ENCODE assay signal across 30 cellular contexts in genomic region chr5:75525344-75525743, GRCh38. TPM values are rescaled to one million over a fixed set of nuclear protein-coding genes. Genes with fewer than 3 reads are reported as not detected.
A peak's percentile ranks its signal among the peaks of the same experiment; 100 is the strongest.
DNase-seq lines count a peak whose midpoint lies in the region; ATAC-seq and TF ChIP-seq lines count a peak whose summit lies in the region.
"Had no signal": no experiment of that assay in that cellular context is flagged by ENCODE, and none has a peak within 500 bp of the region (broad histone marks: within the 10 kb centered on the region; RNA-seq: fewer than 3 reads in every experiment).

No MANE protein-coding gene starts in this region.

- peaks cover 18% of the 10 kb centered on the region for H3K9me3 Mint-ChIP-seq in T-helper 2 cell treated with Interferon-gamma antibody and Interleukin-4, amounts not matched to agents 5 μg/mL and 100 μg/mL, for 36 hours
- H3K9me3 Mint-ChIP-seq in CD4-positive, alpha-beta T cell = peaks cover 7% of the 10 kb centered on the region
- H3K9me3 Mint-ChIP-seq in naive thymus-derived CD4-positive, alpha-beta T cell = peaks cover 0 to 20% (median 11%) of the 10 kb centered on the region in 11 donors

- H3K27me3 ChIP-seq in CD4-positive, alpha-beta T cell (ENCODE audit: control insufficient read depth, insufficient read depth, low read length) = no peaks in the 10 kb centered on the region
- no peaks in the 10 kb centered on the region for H3K27me3 ChIP-seq in naive thymus-derived CD4-positive, alpha-beta T cell (ENCODE audit: control insufficient read depth in 2 of 2, insufficient read depth in 2 of 2, low read length in 2 of 2)
- H3K27me3 ChIP-seq in tibial artery = no peaks in the 10 kb centered on the region
- no peaks in the 10 kb centered on the region for H3K27me3 ChIP-seq in lower lobe of right lung (ENCODE audit: low read depth)
- H3K27me3 ChIP-seq: cardiac muscle cell, esophagus muscularis mucosa, foreskin keratinocyte, heart right ventricle, neural progenitor cell, suprapubic skin had no signal

- ATAC-seq in CD4-positive, alpha-beta T cell (ENCODE audit: poor library complexity) = no peak
- ATAC-seq in T-helper 17 cell (no peak), HG02798 (IDR thresholded peaks at IDR 0.05; ENCODE audit: poor library complexity, unreplicated experiment) (no peak), lower lobe of right lung (no peak)
- no peak for ATAC-seq in naive thymus-derived CD4-positive, alpha-beta T cell
- ATAC-seq: foreskin keratinocyte, GM23338, heart right ventricle, right cardiac atrium had no signal

- CTCF ChIA-PET in CD4-positive, alpha-beta T cell (lab: Charles Lee) = no interaction called here
- CTCF ChIA-PET in naive thymus-derived CD4-positive, alpha-beta T cell (lab: Charles Lee) = no interaction called here

- DNase-seq in T-helper 2 cell treated with Interferon-gamma antibody and Interleukin-4, amounts not matched to agents 5 μg/mL and 100 μg/mL, for 36 hours (ENCODE audit: low spot score) = no peak
- no peak for DNase-seq in T-helper 2 cell
- no peak for DNase-seq in CD4-positive, alpha-beta T cell
- DNase-seq in T-helper 17 cell = no peak
- no peak for DNase-seq in naive thymus-derived CD4-positive, alpha-beta T cell
- DNase-seq in tibial artery = no peak
- no peak for DNase-seq in lower lobe of right lung
- DNase-seq: activated CD4-positive, alpha-beta memory T cell treated with anti-CD3 and anti-CD28 coated beads for 36 hours; anterior cingulate cortex; cortex of kidney; DMS153; endodermal cell; foreskin keratinocyte; heart right ventricle; Kasumi-1; kidney glomerular epithelial cell; NCI-H1694; NCI-H510A; OCI-M1; right cardiac atrium; stimulated activated CD4-positive, alpha-beta T cell treated with anti-CD3 and anti-CD28 coated beads, Interleukin-2, amount 100 ng/mL, for 48 hours had no signal

- H3K9me3 ChIP-seq in CD4-positive, alpha-beta T cell (ENCODE audit: control insufficient read depth, low read length) = peaks cover 14% of the 10 kb centered on the region
- H3K9me3 ChIP-seq in T-helper 17 cell (ENCODE audit: control insufficient read depth, low read length, poor library complexity, severe bottlenecking) = no peaks in the 10 kb centered on the region
- H3K9me3 ChIP-seq in naive thymus-derived CD4-positive, alpha-beta T cell (ENCODE audit: control insufficient read depth in 2 of 3, low read length in 3 of 3) = peaks cover 0 to 17% (median 7%) of the 10 kb centered on the region in 3 experiments
- H3K9me3 ChIP-seq in tibial artery = peaks cover 0 to 7% (median 7%) of the 10 kb centered on the region in 3 donors
- H3K9me3 ChIP-seq in lower lobe of right lung = peaks cover 21% of the 10 kb centered on the region
- H3K9me3 ChIP-seq: suprapubic skin had no signal

- no peak overlapping the region for H3K27ac Mint-ChIP-seq in T-helper 2 cell treated with Interferon-gamma antibody and Interleukin-4, amounts not matched to agents 5 μg/mL and 100 μg/mL, for 36 hours
- peak overlapping the region; percentile 7 for H3K27ac Mint-ChIP-seq in CD4-positive, alpha-beta T cell
- peak overlapping the region; percentile 74 for H3K27ac Mint-ChIP-seq in T-helper 17 cell
- peak overlapping the region in 8 of 9 donors; percentile 0 to 80 (median 48) for H3K27ac Mint-ChIP-seq in naive thymus-derived CD4-positive, alpha-beta T cell
- H3K27ac Mint-ChIP-seq: activated CD4-positive, alpha-beta memory T cell treated with anti-CD3 and anti-CD28 coated beads for 36 hours; endodermal cell; GM23338; neural progenitor cell had no signal

- POLR2A ChIA-PET in CD4-positive, alpha-beta T cell (lab: Charles Lee) = interaction anchor here (1.2 kb wide), 1 partner anchor 14 kb away, joined by 3 read pairs; the partner anchor contains the start of genes CERT1 and POLK
- POLR2A ChIA-PET in naive thymus-derived CD4-positive, alpha-beta T cell (lab: Charles Lee) = no interaction called here

- peaks cover 31% of the 10 kb centered on the region for H3K36me3 Mint-ChIP-seq in T-helper 2 cell treated with Interferon-gamma antibody and Interleukin-4, amounts not matched to agents 5 μg/mL and 100 μg/mL, for 36 hours (ENCODE audit: low read depth)
- peaks cover 24% of the 10 kb centered on the region for H3K36me3 Mint-ChIP-seq in CD4-positive, alpha-beta T cell (ENCODE audit: low read depth)
- peaks cover 3% of the 10 kb centered on the region for H3K36me3 Mint-ChIP-seq in T-helper 17 cell (ENCODE audit: low read depth)
- peaks cover 7 to 27% (median 14%) of the 10 kb centered on the region in 5 donors for H3K36me3 Mint-ChIP-seq in naive thymus-derived CD4-positive, alpha-beta T cell

- H3K4me3 ChIP-seq in naive thymus-derived CD4-positive, alpha-beta T cell (ENCODE audit: low read length) = no peak overlapping the region
- no peak overlapping the region for H3K4me3 ChIP-seq in tibial artery
- no peak overlapping the region for H3K4me3 ChIP-seq in lower lobe of right lung
- H3K4me3 ChIP-seq: cardiac muscle cell, esophagus muscularis mucosa, GM23338, heart right ventricle, neural progenitor cell, SK-N-MC, suprapubic skin had no signal

- peak overlapping the region; percentile 0 for H3K4me3 Mint-ChIP-seq in T-helper 2 cell treated with Interferon-gamma antibody and Interleukin-4, amounts not matched to agents 5 μg/mL and 100 μg/mL, for 36 hours
- H3K4me3 Mint-ChIP-seq in CD4-positive, alpha-beta T cell = no peak overlapping the region
- no peak overlapping the region for H3K4me3 Mint-ChIP-seq in T-helper 17 cell
- peak overlapping the region in 6 of 10 donors; percentile 1 to 67 (median 12) for H3K4me3 Mint-ChIP-seq in naive thymus-derived CD4-positive, alpha-beta T cell
- H3K4me3 Mint-ChIP-seq: activated CD4-positive, alpha-beta memory T cell treated with anti-CD3 and anti-CD28 coated beads for 36 hours; endodermal cell; GM23338; neural progenitor cell had no signal

- H3K36me3 ChIP-seq in naive thymus-derived CD4-positive, alpha-beta T cell (ENCODE audit: control insufficient read depth in 2 of 3, insufficient read depth in 3 of 3, low read length in 3 of 3) = no peaks in the 10 kb centered on the region
- peaks cover 0 to 6% (median 0%) of the 10 kb centered on the region in 3 donors for H3K36me3 ChIP-seq in tibial artery
- no peaks in the 10 kb centered on the region for H3K36me3 ChIP-seq in lower lobe of right lung
- H3K36me3 ChIP-seq: cardiac muscle cell, neural progenitor cell had no signal

- no peaks in the 10 kb centered on the region for H3K27me3 Mint-ChIP-seq in T-helper 2 cell treated with Interferon-gamma antibody and Interleukin-4, amounts not matched to agents 5 μg/mL and 100 μg/mL, for 36 hours (ENCODE audit: low read depth)
- no peaks in the 10 kb centered on the region for H3K27me3 Mint-ChIP-seq in CD4-positive, alpha-beta T cell
- H3K27me3 Mint-ChIP-seq in T-helper 17 cell = no peaks in the 10 kb centered on the region
- no peaks in the 10 kb centered on the region for H3K27me3 Mint-ChIP-seq in naive thymus-derived CD4-positive, alpha-beta T cell
- H3K27me3 Mint-ChIP-seq: activated CD4-positive, alpha-beta memory T cell treated with anti-CD3 and anti-CD28 coated beads for 36 hours had no signal

- H3K4me1 Mint-ChIP-seq in T-helper 2 cell treated with Interferon-gamma antibody and Interleukin-4, amounts not matched to agents 5 μg/mL and 100 μg/mL, for 36 hours (ENCODE audit: low read depth) = peaks cover 27% of the 10 kb centered on the region
- H3K4me1 Mint-ChIP-seq in CD4-positive, alpha-beta T cell (ENCODE audit: low read depth) = peaks cover 46% of the 10 kb centered on the region
- H3K4me1 Mint-ChIP-seq in T-helper 17 cell = peaks cover 22% of the 10 kb centered on the region
- H3K4me1 Mint-ChIP-seq in naive thymus-derived CD4-positive, alpha-beta T cell = peaks cover 17 to 48% (median 38%) of the 10 kb centered on the region in 7 donors

- TF ChIP-seq CTCF in CD4-positive, alpha-beta T cell (IDR thresholded peaks at IDR 0.05) = no peak
- no peak for TF ChIP-seq CTCF in tibial artery (IDR thresholded peaks at IDR 0.05)
- no peak for TF ChIP-seq CTCF in lower lobe of right lung (IDR thresholded peaks at IDR 0.05)

- H3K4me1 ChIP-seq in naive thymus-derived CD4-positive, alpha-beta T cell (ENCODE audit: control insufficient read depth in 2 of 2, insufficient read depth in 2 of 2, low read length in 2 of 2) = peaks cover 0 to 9% of the 10 kb centered on the region in 2 donors
- peaks cover 0 to 32% (median 7%) of the 10 kb centered on the region in 4 donors for H3K4me1 ChIP-seq in tibial artery
- peaks cover 5% of the 10 kb centered on the region for H3K4me1 ChIP-seq in lower lobe of right lung

- H3K27ac ChIP-seq in CD4-positive, alpha-beta T cell (ENCODE audit: low read depth, low read length) = no peak overlapping the region
- H3K27ac ChIP-seq in naive thymus-derived CD4-positive, alpha-beta T cell (ENCODE audit: low read depth, low read length) = peak overlapping the region; percentile 39
- H3K27ac ChIP-seq in tibial artery (no peak overlapping the region), lower lobe of right lung (no peak overlapping the region)
- H3K27ac ChIP-seq: 22Rv1, cardiac muscle cell, esophagus muscularis mucosa, foreskin keratinocyte, HL-60, neural progenitor cell, suprapubic skin had no signal

- intact Hi-C loops in CD4-positive, alpha-beta T cell (cut with DNase I, micrococcal nuclease) = no loop called here
- intact Hi-C loops in naive thymus-derived CD4-positive, alpha-beta T cell (cut with micrococcal nuclease) = loop anchor here in 1 of 2 donors (2.0 kb wide), 1 partner anchor 15 kb away; the partner anchor contains the start of genes CERT1 and POLK
- intact Hi-C loops in tibial artery (cut with DNase I; ENCODE audit: low total_unique reads) (no loop called here), lower lobe of right lung (cut with DNase I) (no loop called here)

RNA-seq across cellular contexts. Expression of gene POLK, which starts 13.7 kb away (rescaled TPM):
- total RNA-seq in CD4-positive, alpha-beta T cell = 10 to 100 TPM; 10.0 to 10.3 TPM
- total RNA-seq in T-helper 17 cell (10 to 100 TPM; 18.8 to 23.4 TPM), lower lobe of right lung (39.6 TPM)
- total RNA-seq in naive thymus-derived CD4-positive, alpha-beta T cell = 10 to 100 TPM; 20.6 to 36.6 (median 24.9) TPM
- polyA plus RNA-seq in naive thymus-derived CD4-positive, alpha-beta T cell = 10 to 100 TPM; 16.7 to 22.5 TPM

RNA-seq across cellular contexts. Expression of gene CERT1, which starts 13.9 kb away (rescaled TPM):
- 10 to 100 TPM; 26.5 to 28.7 TPM for total RNA-seq in CD4-positive, alpha-beta T cell
- total RNA-seq in T-helper 17 cell (10 to 100 TPM; 29.9 to 37.2 TPM), lower lobe of right lung (70.9 TPM)
- 10 to 100 TPM; 34.4 to 60.4 (median 39.3) TPM for total RNA-seq in naive thymus-derived CD4-positive, alpha-beta T cell
- 10 to 100 TPM; 13.3 to 18.8 TPM for polyA plus RNA-seq in naive thymus-derived CD4-positive, alpha-beta T cell

Comparison
In these comparisons a context has a peak if more than half of its experiments do, and no peak if none do; other contexts are left out.
1. H3K4me3 Mint-ChIP-seq: peak in T-helper 2 cell treated with Interferon-gamma antibody and Interleukin-4, amounts not matched to agents 5 μg/mL and 100 μg/mL, for 36 hours (single experiment) and naive thymus-derived CD4-positive, alpha-beta T cell (6 of 10); none in CD4-positive, alpha-beta T cell (single experiment) and T-helper 17 cell (single experiment).